ENCODE assay signal across 1 cellular context in genomic region chr2:240289701-240290431, GRCh38.
TF ChIP-seq lines count a peak whose summit lies in the region.

No MANE protein-coding gene starts in this region.

TF ChIP-seq in SK-N-SH, 30 proteins besides CTCF, POLR2A, EP300 and RAD21 (continued from another document):
- TF ChIP-seq REST (IDR thresholded peaks at IDR 0.05; ENCODE audit: low read depth, low read length) (no peak), MXI1 (IDR thresholded peaks at IDR 0.05; ENCODE audit: low read depth, low read length) (no peak), YY1 (IDR thresholded peaks at IDR 0.05; ENCODE audit: low read depth) (no peak), TEAD4 (IDR thresholded peaks at IDR 0.05; ENCODE audit: borderline replicate concordance, insufficient read depth) (no peak), JUND (IDR thresholded peaks at IDR 0.05) (no peak), RFX5 (IDR thresholded peaks at IDR 0.05; ENCODE audit: low read length) (no peak), TCF12 (IDR thresholded peaks at IDR 0.05) (no peak), IRF3 (IDR thresholded peaks at IDR 0.05; ENCODE audit: low read depth, low read length) (no peak), RCOR1 (IDR thresholded peaks at IDR 0.05; ENCODE audit: low read length) (no peak), POLR2AphosphoS5 (IDR thresholded peaks at IDR 0.05; ENCODE audit: low read depth, low read length) (no peak), FOSL2 (IDR thresholded peaks at IDR 0.05; ENCODE audit: borderline replicate concordance, low read depth) (no peak), ZBTB33 (IDR thresholded peaks at IDR 0.05; ENCODE audit: borderline replicate concordance, low read depth) (no peak), GABPA (IDR thresholded peaks at IDR 0.05; ENCODE audit: low read depth) (no peak)
